14 cellular contexts compared by ENCODE assay signal in the genomic region with DNA sequence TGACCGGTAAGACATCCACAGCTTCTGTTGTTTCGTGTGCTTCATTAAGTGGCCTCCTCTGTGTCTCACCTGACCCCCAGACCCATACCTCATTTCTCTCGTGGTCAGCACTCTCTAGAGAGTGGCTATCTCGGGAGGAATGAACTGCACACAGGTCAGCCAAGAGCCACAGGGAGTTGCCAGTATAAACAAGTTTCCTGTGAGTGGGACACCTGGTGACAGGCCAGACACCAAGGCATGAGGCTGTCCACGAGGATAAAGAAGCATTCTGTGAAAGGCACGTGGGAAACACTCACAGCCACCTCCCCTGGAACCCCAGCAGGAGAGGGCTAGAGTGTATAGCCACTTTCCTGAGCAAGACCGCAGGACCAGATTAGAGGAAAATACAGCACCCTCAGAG.
"Had no signal": no experiment of that assay in that cellular context is flagged by ENCODE, and none has a peak within 500 bp of the region (broad histone marks: within the 10 kb centered on the region; RNA-seq: fewer than 3 reads in every experiment).

No MANE protein-coding gene starts in this region.

- H3K36me3 ChIP-seq: gastroesophageal sphincter had no signal

- ATAC-seq: activated CD8-positive, alpha-beta T cell treated with anti-CD3 and anti-CD28 coated beads, Interleukin-2, amount 10 ng/mL, durations not matched to agents 7 days and 5 days; gastroesophageal sphincter had no signal

- DNase-seq: activated B cell treated with CpG ODN at 0.5 μM for 24 hours; activated CD4-positive, alpha-beta T cell treated with anti-CD3 and anti-CD28 coated beads for 48 hours; activated CD8-positive, alpha-beta memory T cell treated with anti-CD3 and anti-CD28 coated beads, Interleukin-2, amount 50 U/mL, for 4 hours; activated CD8-positive, alpha-beta T cell treated with anti-CD3 and anti-CD28 coated beads, Interleukin-2, amount 10 ng/mL, durations not matched to agents 7 days and 5 days; activated gamma-delta T cell; activated naive CD8-positive, alpha-beta T cell treated with anti-CD3 and anti-CD28 coated beads, Interleukin-2, amount 10 ng/mL, durations not matched to agents 7 days and 5 days; activated T-cell treated with anti-CD3 and anti-CD28 coated beads, Interleukin-2, amount 50 U/mL, for 48 hours; dorsolateral prefrontal cortex; endodermal cell; retina; small intestine; stimulated activated CD4-positive, alpha-beta T cell treated with anti-CD3 and anti-CD28 coated beads, Interleukin-4, amount 100 ng/mL, for 4 hours; stimulated activated CD8-positive, alpha-beta memory T cell treated with anti-CD3 and anti-CD28 coated beads, Interleukin-4, amount 100 ng/mL, for 48 hours had no signal

- H3K27ac ChIP-seq: dorsolateral prefrontal cortex had no signal

- H3K27me3 ChIP-seq: gastroesophageal sphincter had no signal

- H3K4me3 ChIP-seq: dorsolateral prefrontal cortex, gastroesophageal sphincter had no signal
